ENCODE assay signal across 34 cellular contexts in genomic region chr12:104249017-104249416, GRCh38.
"Had no signal": no experiment of that assay in that cellular context is flagged by ENCODE, and none has a peak within 500 bp of the region (broad histone marks: within the 10 kb centered on the region; RNA-seq: fewer than 3 reads in every experiment).

No MANE protein-coding gene starts in this region.

- H2AFZ ChIP-seq: PC-9 had no signal

- H3K27me3 ChIP-seq: ascending aorta, cardiac muscle cell had no signal

- H3K4me3 Mint-ChIP-seq: activated CD4-positive, alpha-beta memory T cell treated with anti-CD3 and anti-CD28 coated beads, Interleukin-2, amount 10 ng/mL, durations not matched to agents 7 days and 5 days; activated CD8-positive, alpha-beta memory T cell treated with anti-CD3 and anti-CD28 coated beads, Interleukin-2, amount 10 ng/mL, durations not matched to agents 7 days and 5 days; activated naive CD8-positive, alpha-beta T cell treated with anti-CD3 and anti-CD28 coated beads, Interleukin-2, amount 10 ng/mL, durations not matched to agents 7 days and 5 days; central memory CD8-positive, alpha-beta T cell had no signal

- H3K27ac ChIP-seq: ascending aorta, cardiac muscle cell, KMS-11, PC-9, WERI-Rb-1 had no signal

- H3K9me3 Mint-ChIP-seq: activated CD4-positive, alpha-beta memory T cell treated with anti-CD3 and anti-CD28 coated beads, Interleukin-2, amount 10 ng/mL, durations not matched to agents 7 days and 5 days; activated naive CD8-positive, alpha-beta T cell treated with anti-CD3 and anti-CD28 coated beads, Interleukin-2, amount 10 ng/mL, durations not matched to agents 7 days and 5 days; central memory CD8-positive, alpha-beta T cell had no signal

- H3K4me1 Mint-ChIP-seq: activated CD4-positive, alpha-beta memory T cell treated with anti-CD3 and anti-CD28 coated beads, Interleukin-2, amount 10 ng/mL, durations not matched to agents 7 days and 5 days; activated CD8-positive, alpha-beta memory T cell treated with anti-CD3 and anti-CD28 coated beads, Interleukin-2, amount 10 ng/mL, durations not matched to agents 7 days and 5 days; activated naive CD8-positive, alpha-beta T cell treated with anti-CD3 and anti-CD28 coated beads, Interleukin-2, amount 10 ng/mL, durations not matched to agents 7 days and 5 days; central memory CD8-positive, alpha-beta T cell had no signal

- H3K9me3 ChIP-seq: ascending aorta had no signal

- H3K36me3 ChIP-seq: ascending aorta, cardiac muscle cell, WERI-Rb-1 had no signal

- H3K4me3 ChIP-seq: ascending aorta, cardiac muscle cell, PC-9 had no signal

- H3K4me1 ChIP-seq: ascending aorta had no signal

- H3K4me2 ChIP-seq: KMS-11, PC-9 had no signal

- H3K27ac Mint-ChIP-seq: activated CD4-positive, alpha-beta memory T cell treated with anti-CD3 and anti-CD28 coated beads, Interleukin-2, amount 10 ng/mL, durations not matched to agents 7 days and 5 days; activated CD8-positive, alpha-beta memory T cell treated with anti-CD3 and anti-CD28 coated beads, Interleukin-2, amount 10 ng/mL, durations not matched to agents 7 days and 5 days; activated naive CD8-positive, alpha-beta T cell treated with anti-CD3 and anti-CD28 coated beads, Interleukin-2, amount 10 ng/mL, durations not matched to agents 7 days and 5 days had no signal

- H3K36me3 Mint-ChIP-seq: activated CD8-positive, alpha-beta memory T cell treated with anti-CD3 and anti-CD28 coated beads, Interleukin-2, amount 10 ng/mL, durations not matched to agents 7 days and 5 days; activated naive CD8-positive, alpha-beta T cell treated with anti-CD3 and anti-CD28 coated beads, Interleukin-2, amount 10 ng/mL, durations not matched to agents 7 days and 5 days had no signal

- DNase-seq: activated CD4-positive, alpha-beta memory T cell treated with anti-CD3 and anti-CD28 coated beads, Interleukin-2, amount 10 ng/mL, durations not matched to agents 7 days and 5 days; activated CD4-positive, alpha-beta T cell treated with anti-CD3 and anti-CD28 coated beads for 1 hour; activated CD4-positive, alpha-beta T cell treated with anti-CD3 and anti-CD28 coated beads for 48 hours; activated CD4-positive, CD25-positive, alpha-beta regulatory T cell; activated CD8-positive, alpha-beta memory T cell treated with anti-CD3 and anti-CD28 coated beads for 24 hours; activated CD8-positive, alpha-beta memory T cell treated with anti-CD3 and anti-CD28 coated beads, Interleukin-2, amount 10 ng/mL, durations not matched to agents 7 days and 5 days; activated CD8-positive, alpha-beta memory T cell treated with anti-CD3 and anti-CD28 coated beads, Interleukin-2, amount 50 U/mL, for 48 hours; activated effector memory CD4-positive, alpha-beta T cell treated with Interleukin-2 at 50 U/mL for 16 hours; activated naive CD4-positive, alpha-beta T cell treated with anti-CD3 and anti-CD28 coated beads, Interleukin-2, amount 50 U/mL, for 16 hours; activated naive CD8-positive, alpha-beta T cell treated with anti-CD3 and anti-CD28 coated beads, Interleukin-2, amount 10 ng/mL, durations not matched to agents 7 days and 5 days; activated T-cell treated with anti-CD3 and anti-CD28 coated beads, Interleukin-2, amount 50 U/mL, for 48 hours; amygdala; MM.1S; MV-4-11; NCI-H1092 treated with DMSO at 0.1 percent for 48 hours; NCI-H1417; NCI-H146; NCI-H187; NCI-H2029 treated with DMSO at 0.1 percent for 48 hours; NCI-H2107; NCI-H2171; NCI-H510A treated with DMSO at 0.1 percent for 48 hours; NCI-H69; NK-92 treated with Interleukin-12 subunit alpha and Interleukin-12 subunit beta, amount 100 ng/mL, for 24 hours; PC-9; Right ventricle myocardium superior; SW 1271; T-helper 1 cell; T1000; WERI-Rb-1 had no signal

- ATAC-seq: activated CD8-positive, alpha-beta memory T cell treated with anti-CD3 and anti-CD28 coated beads, Interleukin-2, amount 10 ng/mL, durations not matched to agents 7 days and 5 days had no signal
